Comparison of ENCODE assay signal across 2 cellular contexts in the genomic region with DNA sequence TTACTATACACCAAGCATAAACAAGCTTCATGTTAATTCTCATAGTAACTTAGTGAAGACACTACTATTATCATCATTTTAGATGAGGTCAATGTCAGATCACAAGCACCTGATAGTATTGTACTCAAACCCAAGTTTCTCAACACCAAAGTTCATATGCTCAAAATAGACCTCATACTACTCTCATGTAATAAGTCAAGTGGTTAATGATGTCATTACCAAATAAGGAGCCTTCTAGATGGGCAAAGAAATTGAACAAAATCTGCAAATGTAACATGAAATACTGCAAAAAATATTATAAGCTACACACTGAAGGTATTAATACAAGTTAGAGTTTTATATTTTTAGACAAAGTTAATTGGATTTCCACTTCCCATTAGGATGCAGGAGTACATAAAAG.
TF ChIP-seq lines count a peak whose summit lies in the region.

No MANE protein-coding gene starts in this region.

TF ChIP-seq in GM23338, 12 proteins besides CTCF, POLR2A, EP300 and RAD21 (continued from another document):
- TF ChIP-seq, protein P1, sequence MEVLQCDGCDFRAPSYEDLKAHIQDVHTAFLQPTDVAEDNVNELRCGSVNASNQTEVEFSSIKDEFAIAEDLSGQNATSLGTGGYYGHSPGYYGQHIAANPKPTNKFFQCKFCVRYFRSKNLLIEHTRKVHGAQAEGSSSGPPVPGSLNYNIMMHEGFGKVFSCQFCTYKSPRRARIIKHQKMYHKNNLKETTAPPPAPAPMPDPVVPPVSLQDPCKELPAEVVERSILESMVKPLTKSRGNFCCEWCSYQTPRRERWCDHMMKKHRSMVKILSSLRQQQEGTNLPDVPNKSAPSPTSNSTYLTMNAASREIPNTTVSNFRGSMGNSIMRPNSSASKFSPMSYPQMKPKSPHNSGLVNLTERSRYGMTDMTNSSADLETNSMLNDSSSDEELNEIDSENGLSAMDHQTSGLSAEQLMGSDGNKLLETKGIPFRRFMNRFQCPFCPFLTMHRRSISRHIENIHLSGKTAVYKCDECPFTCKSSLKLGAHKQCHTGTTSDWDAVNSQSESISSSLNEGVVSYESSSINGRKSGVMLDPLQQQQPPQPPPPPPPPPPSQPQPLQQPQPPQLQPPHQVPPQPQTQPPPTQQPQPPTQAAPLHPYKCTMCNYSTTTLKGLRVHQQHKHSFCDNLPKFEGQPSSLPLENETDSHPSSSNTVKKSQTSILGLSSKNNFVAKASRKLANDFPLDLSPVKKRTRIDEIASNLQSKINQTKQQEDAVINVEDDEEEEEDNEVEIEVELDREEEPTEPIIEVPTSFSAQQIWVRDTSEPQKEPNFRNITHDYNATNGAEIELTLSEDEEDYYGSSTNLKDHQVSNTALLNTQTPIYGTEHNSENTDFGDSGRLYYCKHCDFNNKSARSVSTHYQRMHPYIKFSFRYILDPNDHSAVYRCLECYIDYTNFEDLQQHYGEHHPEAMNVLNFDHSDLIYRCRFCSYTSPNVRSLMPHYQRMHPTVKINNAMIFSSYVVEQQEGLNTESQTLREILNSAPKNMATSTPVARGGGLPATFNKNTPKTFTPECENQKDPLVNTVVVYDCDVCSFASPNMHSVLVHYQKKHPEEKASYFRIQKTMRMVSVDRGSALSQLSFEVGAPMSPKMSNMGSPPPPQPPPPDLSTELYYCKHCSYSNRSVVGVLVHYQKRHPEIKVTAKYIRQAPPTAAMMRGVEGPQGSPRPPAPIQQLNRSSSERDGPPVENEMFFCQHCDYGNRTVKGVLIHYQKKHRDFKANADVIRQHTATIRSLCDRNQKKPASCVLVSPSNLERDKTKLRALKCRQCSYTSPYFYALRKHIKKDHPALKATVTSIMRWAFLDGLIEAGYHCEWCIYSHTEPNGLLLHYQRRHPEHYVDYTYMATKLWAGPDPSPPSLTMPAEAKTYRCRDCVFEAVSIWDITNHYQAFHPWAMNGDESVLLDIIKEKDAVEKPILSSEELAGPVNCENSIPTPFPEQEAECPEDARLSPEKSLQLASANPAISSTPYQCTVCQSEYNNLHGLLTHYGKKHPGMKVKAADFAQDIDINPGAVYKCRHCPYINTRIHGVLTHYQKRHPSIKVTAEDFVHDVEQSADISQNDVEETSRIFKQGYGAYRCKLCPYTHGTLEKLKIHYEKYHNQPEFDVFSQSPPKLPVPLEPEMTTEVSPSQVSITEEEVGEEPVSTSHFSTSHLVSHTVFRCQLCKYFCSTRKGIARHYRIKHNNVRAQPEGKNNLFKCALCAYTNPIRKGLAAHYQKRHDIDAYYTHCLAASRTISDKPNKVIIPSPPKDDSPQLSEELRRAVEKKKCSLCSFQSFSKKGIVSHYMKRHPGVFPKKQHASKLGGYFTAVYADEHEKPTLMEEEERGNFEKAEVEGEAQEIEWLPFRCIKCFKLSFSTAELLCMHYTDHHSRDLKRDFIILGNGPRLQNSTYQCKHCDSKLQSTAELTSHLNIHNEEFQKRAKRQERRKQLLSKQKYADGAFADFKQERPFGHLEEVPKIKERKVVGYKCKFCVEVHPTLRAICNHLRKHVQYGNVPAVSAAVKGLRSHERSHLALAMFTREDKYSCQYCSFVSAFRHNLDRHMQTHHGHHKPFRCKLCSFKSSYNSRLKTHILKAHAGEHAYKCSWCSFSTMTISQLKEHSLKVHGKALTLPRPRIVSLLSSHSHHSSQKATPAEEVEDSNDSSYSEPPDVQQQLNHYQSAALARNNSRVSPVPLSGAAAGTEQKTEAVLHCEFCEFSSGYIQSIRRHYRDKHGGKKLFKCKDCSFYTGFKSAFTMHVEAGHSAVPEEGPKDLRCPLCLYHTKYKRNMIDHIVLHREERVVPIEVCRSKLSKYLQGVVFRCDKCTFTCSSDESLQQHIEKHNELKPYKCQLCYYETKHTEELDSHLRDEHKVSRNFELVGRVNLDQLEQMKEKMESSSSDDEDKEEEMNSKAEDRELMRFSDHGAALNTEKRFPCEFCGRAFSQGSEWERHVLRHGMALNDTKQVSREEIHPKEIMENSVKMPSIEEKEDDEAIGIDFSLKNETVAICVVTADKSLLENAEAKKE (CRISPR knock-in tag; IDR thresholded peaks at IDR 0.05) = no peak
- no peak for TF ChIP-seq ZNF114 (CRISPR knock-in tag; IDR thresholded peaks at IDR 0.05)
- no peak for TF ChIP-seq STAT1 (IDR thresholded peaks at IDR 0.05; ENCODE audit: unreplicated experiment)
- TF ChIP-seq CREB1 (CRISPR knock-in tag; IDR thresholded peaks at IDR 0.05; ENCODE audit: low read depth) = no peak
- TF ChIP-seq ZNF331 (CRISPR knock-in tag; IDR thresholded peaks at IDR 0.05; ENCODE audit: low read depth) = no peak
- TF ChIP-seq POLR2AphosphoS5 (IDR thresholded peaks at IDR 0.05; ENCODE audit: low read depth) = no peak
- TF ChIP-seq JUNB (IDR thresholded peaks at IDR 0.05; ENCODE audit: unreplicated experiment) = no peak
- TF ChIP-seq, protein P2, sequence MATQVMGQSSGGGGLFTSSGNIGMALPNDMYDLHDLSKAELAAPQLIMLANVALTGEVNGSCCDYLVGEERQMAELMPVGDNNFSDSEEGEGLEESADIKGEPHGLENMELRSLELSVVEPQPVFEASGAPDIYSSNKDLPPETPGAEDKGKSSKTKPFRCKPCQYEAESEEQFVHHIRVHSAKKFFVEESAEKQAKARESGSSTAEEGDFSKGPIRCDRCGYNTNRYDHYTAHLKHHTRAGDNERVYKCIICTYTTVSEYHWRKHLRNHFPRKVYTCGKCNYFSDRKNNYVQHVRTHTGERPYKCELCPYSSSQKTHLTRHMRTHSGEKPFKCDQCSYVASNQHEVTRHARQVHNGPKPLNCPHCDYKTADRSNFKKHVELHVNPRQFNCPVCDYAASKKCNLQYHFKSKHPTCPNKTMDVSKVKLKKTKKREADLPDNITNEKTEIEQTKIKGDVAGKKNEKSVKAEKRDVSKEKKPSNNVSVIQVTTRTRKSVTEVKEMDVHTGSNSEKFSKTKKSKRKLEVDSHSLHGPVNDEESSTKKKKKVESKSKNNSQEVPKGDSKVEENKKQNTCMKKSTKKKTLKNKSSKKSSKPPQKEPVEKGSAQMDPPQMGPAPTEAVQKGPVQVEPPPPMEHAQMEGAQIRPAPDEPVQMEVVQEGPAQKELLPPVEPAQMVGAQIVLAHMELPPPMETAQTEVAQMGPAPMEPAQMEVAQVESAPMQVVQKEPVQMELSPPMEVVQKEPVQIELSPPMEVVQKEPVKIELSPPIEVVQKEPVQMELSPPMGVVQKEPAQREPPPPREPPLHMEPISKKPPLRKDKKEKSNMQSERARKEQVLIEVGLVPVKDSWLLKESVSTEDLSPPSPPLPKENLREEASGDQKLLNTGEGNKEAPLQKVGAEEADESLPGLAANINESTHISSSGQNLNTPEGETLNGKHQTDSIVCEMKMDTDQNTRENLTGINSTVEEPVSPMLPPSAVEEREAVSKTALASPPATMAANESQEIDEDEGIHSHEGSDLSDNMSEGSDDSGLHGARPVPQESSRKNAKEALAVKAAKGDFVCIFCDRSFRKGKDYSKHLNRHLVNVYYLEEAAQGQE (IDR thresholded peaks at IDR 0.05; ENCODE audit: unreplicated experiment) = no peak

TF ChIP-seq in WTC11, 78 proteins besides CTCF, POLR2A, EP300 and RAD21 (continued from another document):
- TF ChIP-seq, protein P3, sequence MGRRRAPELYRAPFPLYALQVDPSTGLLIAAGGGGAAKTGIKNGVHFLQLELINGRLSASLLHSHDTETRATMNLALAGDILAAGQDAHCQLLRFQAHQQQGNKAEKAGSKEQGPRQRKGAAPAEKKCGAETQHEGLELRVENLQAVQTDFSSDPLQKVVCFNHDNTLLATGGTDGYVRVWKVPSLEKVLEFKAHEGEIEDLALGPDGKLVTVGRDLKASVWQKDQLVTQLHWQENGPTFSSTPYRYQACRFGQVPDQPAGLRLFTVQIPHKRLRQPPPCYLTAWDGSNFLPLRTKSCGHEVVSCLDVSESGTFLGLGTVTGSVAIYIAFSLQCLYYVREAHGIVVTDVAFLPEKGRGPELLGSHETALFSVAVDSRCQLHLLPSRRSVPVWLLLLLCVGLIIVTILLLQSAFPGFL (CRISPR knock-in tag; IDR thresholded peaks at IDR 0.05; ENCODE audit: borderline replicate concordance) = no peak
- no peak for TF ChIP-seq ZNF219 (CRISPR knock-in tag; IDR thresholded peaks at IDR 0.05; ENCODE audit: borderline replicate concordance)
- no peak for TF ChIP-seq MXD4 (CRISPR knock-in tag; IDR thresholded peaks at IDR 0.05; ENCODE audit: borderline replicate concordance)
- TF ChIP-seq NR1H2 (CRISPR knock-in tag; IDR thresholded peaks at IDR 0.05) = no peak
- no peak for TF ChIP-seq NR2C2 (CRISPR knock-in tag; IDR thresholded peaks at IDR 0.05)
- no peak for TF ChIP-seq ZNF232 (CRISPR knock-in tag; IDR thresholded peaks at IDR 0.05)
- TF ChIP-seq TP53 (CRISPR knock-in tag; IDR thresholded peaks at IDR 0.05) = no peak
- TF ChIP-seq, protein P4, sequence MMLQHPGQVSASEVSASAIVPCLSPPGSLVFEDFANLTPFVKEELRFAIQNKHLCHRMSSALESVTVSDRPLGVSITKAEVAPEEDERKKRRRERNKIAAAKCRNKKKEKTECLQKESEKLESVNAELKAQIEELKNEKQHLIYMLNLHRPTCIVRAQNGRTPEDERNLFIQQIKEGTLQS (CRISPR knock-in tag; conservative IDR thresholded peaks at IDR 0.05) = no peak
- TF ChIP-seq ZNF423 (CRISPR knock-in tag; IDR thresholded peaks at IDR 0.05) = no peak
- TF ChIP-seq JAZF1 (CRISPR knock-in tag; IDR thresholded peaks at IDR 0.05) = no peak
- TF ChIP-seq CREB1 (CRISPR knock-in tag; IDR thresholded peaks at IDR 0.05) = no peak
- TF ChIP-seq ELF4 (CRISPR knock-in tag; IDR thresholded peaks at IDR 0.05; ENCODE audit: low read depth) = no peak
- no peak for TF ChIP-seq SOX15 (CRISPR knock-in tag; IDR thresholded peaks at IDR 0.05)
- no peak for TF ChIP-seq SMAD3 (CRISPR knock-in tag; IDR thresholded peaks at IDR 0.05; ENCODE audit: borderline replicate concordance)
